18 cellular contexts compared by ENCODE assay signal in the genomic region with DNA sequence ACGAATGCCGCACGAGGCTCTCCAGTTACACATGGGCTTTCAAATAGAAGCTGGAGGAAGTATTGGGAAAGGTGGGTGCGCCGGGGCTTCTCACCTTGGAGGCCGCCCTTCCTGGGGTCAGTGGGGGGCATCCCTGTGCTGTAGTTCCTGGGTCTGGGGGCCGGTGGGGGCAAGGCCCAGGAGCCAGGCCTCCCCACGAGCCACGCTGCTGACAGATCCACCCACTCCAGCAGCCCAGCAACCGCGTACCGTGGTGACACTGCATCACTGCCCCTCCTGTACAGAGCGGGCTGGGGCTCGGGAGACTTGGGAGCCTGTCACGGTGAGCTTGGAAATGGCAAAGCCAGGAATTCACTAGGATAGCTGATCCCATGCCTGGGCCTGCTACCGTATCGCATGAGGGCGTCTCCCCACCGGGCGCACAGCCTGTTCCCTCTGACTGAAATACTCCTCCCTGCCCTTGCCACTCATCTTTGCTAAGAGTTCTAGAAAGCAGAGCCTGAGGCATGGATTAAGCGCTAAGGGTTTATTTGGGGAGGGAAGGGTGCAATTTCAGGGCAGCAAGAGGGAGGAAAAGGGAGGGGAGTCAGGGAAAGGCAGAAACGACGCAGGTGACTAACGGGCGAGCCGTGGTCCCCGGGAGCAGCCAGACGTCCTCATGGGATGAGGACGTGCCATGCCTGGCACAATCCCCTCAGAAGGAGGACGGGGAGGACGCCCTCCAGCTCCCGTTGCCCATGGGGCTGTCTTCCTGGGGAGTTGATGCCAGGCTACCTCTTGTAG. TPM values are rescaled to one million over a fixed set of nuclear protein-coding genes. Genes with fewer than 3 reads are reported as not detected.
DNase-seq lines count a peak whose midpoint lies in the region; ATAC-seq and TF ChIP-seq lines count a peak whose summit lies in the region.
"Had no signal": no experiment of that assay in that cellular context is flagged by ENCODE, and none has a peak within 500 bp of the region (broad histone marks: within the 10 kb centered on the region; RNA-seq: fewer than 3 reads in every experiment).

No MANE protein-coding gene starts in this region.

- intact Hi-C loops in Right ventricle myocardium inferior (cut with DNase I): no loop called here
- intact Hi-C loops in left ventricle myocardium superior (cut with micrococcal nuclease): no loop called here
- intact Hi-C loops in spleen (cut with DNase I; ENCODE audit: low total_unique reads): no loop called here

- H3K4me1 ChIP-seq in spleen: peaks cover 0 to 7% (median 0%) of the 10 kb centered on the region in 6 donors
- H3K4me1 ChIP-seq in Karpas-422 (ENCODE audit: low read length): no peaks in the 10 kb centered on the region

- no peak overlapping the region for H3K4me3 Mint-ChIP-seq in WTC11

- H3K4me3 ChIP-seq in spleen (no peak overlapping the region), Karpas-422 (ENCODE audit: low read length) (no peak overlapping the region)

- peaks cover 0 to 9% (median 7%) of the 10 kb centered on the region in 8 donors for H3K9me3 ChIP-seq in spleen
- no peaks in the 10 kb centered on the region for H3K9me3 ChIP-seq in Karpas-422 (ENCODE audit: low read length)

- H3K27me3 ChIP-seq in spleen (replicated peaks in 1 of 7) (peaks cover 0 to 63% (median 0%) of the 10 kb centered on the region in 7 donors), Karpas-422 (ENCODE audit: low read length) (no peaks in the 10 kb centered on the region)

- CTCF ChIA-PET in WTC11 (lab: Charles Lee): interaction anchor here (1.2 to 1.3 kb wide), 2 partner anchors 14 to 32 kb away, joined by 3 to 4 read pairs; no protein-coding TSS in a partner anchor

- no peaks in the 10 kb centered on the region for H4K20me1 ChIP-seq in Karpas-422 (ENCODE audit: insufficient read depth, low read depth, low read length)

- peaks cover 5% of the 10 kb centered on the region for H3K27me3 Mint-ChIP-seq in WTC11 (ENCODE audit: low read depth)

- no peak for TF ChIP-seq POLR2A in spleen (IDR thresholded peaks at IDR 0.05)

- peaks cover 18% of the 10 kb centered on the region for H3K9me3 Mint-ChIP-seq in WTC11

- H3K9me2 ChIP-seq in Karpas-422 (replicated peaks; ENCODE audit: insufficient read depth, low read length): no peaks in the 10 kb centered on the region

- TF ChIP-seq CTCF in WTC11 (IDR thresholded peaks at IDR 0.05): no peak
- no peak for TF ChIP-seq CTCF in spleen (IDR thresholded peaks at IDR 0.05 in 8 of 11, conservative IDR thresholded peaks at IDR 0.05 in 3 of 11)

- 76 to 80% (median 77%) methylated on average over 24 to 32 of the region's 32 CpGs for WGBS in spleen, 5 donors

- no peak overlapping the region for H3K9ac ChIP-seq in Karpas-422 (ENCODE audit: low read length)

- no peak overlapping the region for H3K27ac Mint-ChIP-seq in WTC11

- H3K79me2 ChIP-seq in Karpas-422 (ENCODE audit: low read length): no peaks in the 10 kb centered on the region

- H3K4me2 ChIP-seq in Karpas-422 (ENCODE audit: low read depth, low read length, poor library complexity, severe bottlenecking): no peak overlapping the region

- no peaks in the 10 kb centered on the region for H3K36me3 ChIP-seq in spleen
- no peaks in the 10 kb centered on the region for H3K36me3 ChIP-seq in Karpas-422 (ENCODE audit: insufficient read depth, low read length)

- H3K4me1 Mint-ChIP-seq in WTC11: no peaks in the 10 kb centered on the region; the same call in 1 of the 2 replicates

- DNase-seq in Right ventricle myocardium inferior (ENCODE audit: missing footprints): peak; percentile 37
- DNase-seq in left ventricle myocardium superior: no peak
- DNase-seq in WTC11 (ENCODE audit: low spot score): no peak
- peak; percentile 84 for DNase-seq in left kidney (ENCODE audit: low read depth, low spot score)
- peak; percentile 67 for DNase-seq in spleen
- DNase-seq in Karpas-422: no peak
- DNase-seq in NCI-H1105 treated with DMSO at 0.1 percent for 48 hours (lab: John Stamatoyannopoulos, UW): no peak
- DNase-seq: DMS79, KBM-7, NCI-H1048, NCI-H2171, NCI-H446 treated with DMSO at 0.1 percent for 48 hours, NCI-H748 treated with DMSO at 0.1 percent for 48 hours, PC-3, SHP77 had no signal

- H3K36me3 Mint-ChIP-seq in WTC11: peaks cover 8% of the 10 kb centered on the region

- H2AFZ ChIP-seq in Karpas-422 (ENCODE audit: low read length): no peak overlapping the region

- H3K27ac ChIP-seq in spleen: no peak overlapping the region
- no peak overlapping the region for H3K27ac ChIP-seq in Karpas-422 (ENCODE audit: low read length)

- no peak for ATAC-seq in Right ventricle myocardium inferior
- ATAC-seq in left ventricle myocardium superior: no peak
- ATAC-seq in WTC11: peak; percentile 43; the same call in 1 of the 2 replicates
- ATAC-seq in GM21381 (IDR thresholded peaks at IDR 0.05; ENCODE audit: unreplicated experiment): no peak
- ATAC-seq: HCT116, PC-3 had no signal

- POLR2A ChIA-PET in WTC11 (lab: Charles Lee): no interaction called here

TF ChIP-seq in WTC11, 78 proteins besides CTCF, POLR2A, EP300 and RAD21 (continues in another document):
- TF ChIP-seq TCF7 (CRISPR knock-in tag; IDR thresholded peaks at IDR 0.05; ENCODE audit: low read depth): no peak
- TF ChIP-seq, protein P1, sequence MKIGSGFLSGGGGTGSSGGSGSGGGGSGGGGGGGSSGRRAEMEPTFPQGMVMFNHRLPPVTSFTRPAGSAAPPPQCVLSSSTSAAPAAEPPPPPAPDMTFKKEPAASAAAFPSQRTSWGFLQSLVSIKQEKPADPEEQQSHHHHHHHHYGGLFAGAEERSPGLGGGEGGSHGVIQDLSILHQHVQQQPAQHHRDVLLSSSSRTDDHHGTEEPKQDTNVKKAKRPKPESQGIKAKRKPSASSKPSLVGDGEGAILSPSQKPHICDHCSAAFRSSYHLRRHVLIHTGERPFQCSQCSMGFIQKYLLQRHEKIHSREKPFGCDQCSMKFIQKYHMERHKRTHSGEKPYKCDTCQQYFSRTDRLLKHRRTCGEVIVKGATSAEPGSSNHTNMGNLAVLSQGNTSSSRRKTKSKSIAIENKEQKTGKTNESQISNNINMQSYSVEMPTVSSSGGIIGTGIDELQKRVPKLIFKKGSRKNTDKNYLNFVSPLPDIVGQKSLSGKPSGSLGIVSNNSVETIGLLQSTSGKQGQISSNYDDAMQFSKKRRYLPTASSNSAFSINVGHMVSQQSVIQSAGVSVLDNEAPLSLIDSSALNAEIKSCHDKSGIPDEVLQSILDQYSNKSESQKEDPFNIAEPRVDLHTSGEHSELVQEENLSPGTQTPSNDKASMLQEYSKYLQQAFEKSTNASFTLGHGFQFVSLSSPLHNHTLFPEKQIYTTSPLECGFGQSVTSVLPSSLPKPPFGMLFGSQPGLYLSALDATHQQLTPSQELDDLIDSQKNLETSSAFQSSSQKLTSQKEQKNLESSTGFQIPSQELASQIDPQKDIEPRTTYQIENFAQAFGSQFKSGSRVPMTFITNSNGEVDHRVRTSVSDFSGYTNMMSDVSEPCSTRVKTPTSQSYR (CRISPR knock-in tag; IDR thresholded peaks at IDR 0.05): no peak
- TF ChIP-seq GTF2I (CRISPR knock-in tag; conservative IDR thresholded peaks at IDR 0.05): no peak
- TF ChIP-seq MYBL2 (CRISPR knock-in tag; IDR thresholded peaks at IDR 0.05): no peak
- TF ChIP-seq, protein P2, sequence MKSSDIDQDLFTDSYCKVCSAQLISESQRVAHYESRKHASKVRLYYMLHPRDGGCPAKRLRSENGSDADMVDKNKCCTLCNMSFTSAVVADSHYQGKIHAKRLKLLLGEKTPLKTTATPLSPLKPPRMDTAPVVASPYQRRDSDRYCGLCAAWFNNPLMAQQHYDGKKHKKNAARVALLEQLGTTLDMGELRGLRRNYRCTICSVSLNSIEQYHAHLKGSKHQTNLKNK (CRISPR knock-in tag; IDR thresholded peaks at IDR 0.05): no peak
- TF ChIP-seq OVOL2 (CRISPR knock-in tag; IDR thresholded peaks at IDR 0.05; ENCODE audit: borderline replicate concordance): no peak
- no peak for TF ChIP-seq E2F4 (CRISPR knock-in tag; IDR thresholded peaks at IDR 0.05; ENCODE audit: borderline replicate concordance, low read depth)
- TF ChIP-seq ZBTB43 (CRISPR knock-in tag; IDR thresholded peaks at IDR 0.05): no peak
- TF ChIP-seq ZNF317 (CRISPR knock-in tag; IDR thresholded peaks at IDR 0.05; ENCODE audit: borderline replicate concordance, low read depth): no peak

RNA-seq across cellular contexts. Expression of gene ADRA2C, which starts 50.7 kb away (rescaled TPM):
- total RNA-seq in Right ventricle myocardium inferior: 6.9 TPM
- 5.9 TPM for total RNA-seq in left ventricle myocardium superior
- 19.8 to 21.8 TPM (median 20.7 TPM) in 3 replicates for total RNA-seq in WTC11 (2021)
- 10 to 100 TPM; 19.5 to 42.1 (median 37.6) TPM for total RNA-seq in spleen
- 10 to 100 TPM in 1 of 3 donors, 1 to 10 TPM in 2; 9.4 to 15.5 (median 9.9) TPM for polyA plus RNA-seq in spleen
- not detected in 2 replicates for total RNA-seq in Karpas-422 (2014; rRNA removed; shearing (Covaris generic); ENCODE audit: low replicate concordance)
- total RNA-seq: M059J, PC-3 had no signal

Comparison
In these comparisons a context has a peak if more than half of its experiments do, and no peak if none do; other contexts are left out.
1. DNase-seq: peak in Right ventricle myocardium inferior (single experiment), left kidney (single experiment) and spleen (single experiment); none in left ventricle myocardium superior (single experiment), WTC11 (single experiment), Karpas-422 (single experiment) and NCI-H1105 treated with DMSO at 0.1 percent for 48 hours (single experiment).